ENCODE assay signal across 19 cellular contexts in genomic region chr16:12377497-12377896, GRCh38.
"Had no signal": no experiment of that assay in that cellular context is flagged by ENCODE, and none has a peak within 500 bp of the region (broad histone marks: within the 10 kb centered on the region; RNA-seq: fewer than 3 reads in every experiment).

No MANE protein-coding gene starts in this region.

- H3K4me3 ChIP-seq: breast epithelium, esophagus squamous epithelium, gastrocnemius medialis, left ventricle myocardium inferior, upper lobe of left lung had no signal

- H3K4me3 Mint-ChIP-seq: activated CD4-positive, alpha-beta T cell treated with anti-CD3 and anti-CD28 coated beads, Interleukin-2, amount 10 ng/mL, durations not matched to agents 7 days and 5 days; central memory CD8-positive, alpha-beta T cell; endodermal cell; natural killer cell; T-helper 1 cell treated with Interleukin-12 subunit alpha and Interleukin-12 subunit beta and Interleukin-4 antibody, amounts not matched to agents 30 μg/mL and 1 μg/mL, for 36 hours had no signal

- H3K27ac ChIP-seq: breast epithelium, esophagus squamous epithelium, gastrocnemius medialis, left ventricle myocardium inferior, upper lobe of left lung had no signal

- H3K36me3 ChIP-seq: breast epithelium, esophagus squamous epithelium, gastrocnemius medialis, left ventricle myocardium inferior, upper lobe of left lung had no signal

- ATAC-seq: gastrocnemius medialis had no signal

- H3K4me1 Mint-ChIP-seq: endodermal cell had no signal

- H3K4me1 ChIP-seq: gastrocnemius medialis, upper lobe of left lung had no signal

- H3K9me3 ChIP-seq: breast epithelium, esophagus squamous epithelium, gastrocnemius medialis, left ventricle myocardium inferior, upper lobe of left lung had no signal

- H3K27me3 ChIP-seq: breast epithelium, esophagus squamous epithelium, gastrocnemius medialis, upper lobe of left lung had no signal

- H3K9me3 Mint-ChIP-seq: activated naive CD4-positive, alpha-beta T cell treated with anti-CD3 and anti-CD28 coated beads, Interleukin-2, amount 50 U/mL, for 72 hours; central memory CD8-positive, alpha-beta T cell; endodermal cell; natural killer cell; T-helper 1 cell treated with Interleukin-12 subunit alpha and Interleukin-12 subunit beta and Interleukin-4 antibody, amounts not matched to agents 30 μg/mL and 1 μg/mL, for 36 hours had no signal

- H3K27me3 Mint-ChIP-seq: activated CD4-positive, alpha-beta T cell treated with anti-CD3 and anti-CD28 coated beads, Interleukin-2, amount 10 ng/mL, durations not matched to agents 7 days and 5 days; central memory CD8-positive, alpha-beta T cell; progenitor cell of endocrine pancreas had no signal

- DNase-seq: activated CD4-positive, alpha-beta T cell treated with anti-CD3 and anti-CD28 coated beads, Interleukin-2, amount 10 ng/mL, durations not matched to agents 7 days and 5 days; activated effector memory CD4-positive, alpha-beta T cell treated with Interleukin-2 at 50 U/mL for 16 hours; activated T-cell treated with anti-CD3 and anti-CD28 coated beads, Interleukin-2, amount 50 U/mL, for 1 hour; endodermal cell; esophagus squamous epithelium; gastrocnemius medialis; hippocampal formation; left ventricle myocardium inferior; natural killer cell; retina; stimulated activated CD4-positive, alpha-beta T cell treated with anti-CD3 and anti-CD28 coated beads, Interleukin-2, amount 100 ng/mL, for 48 hours; stimulated activated CD8-positive, alpha-beta memory T cell treated with anti-CD3 and anti-CD28 coated beads, Interleukin-4, amount 100 ng/mL, for 48 hours; stimulated activated naive CD4-positive, alpha-beta T cell; upper lobe of left lung had no signal

- H3K36me3 Mint-ChIP-seq: activated naive CD4-positive, alpha-beta T cell treated with anti-CD3 and anti-CD28 coated beads, Interleukin-2, amount 50 U/mL, for 72 hours; natural killer cell had no signal

- H3K27ac Mint-ChIP-seq: activated CD4-positive, alpha-beta T cell treated with anti-CD3 and anti-CD28 coated beads, Interleukin-2, amount 10 ng/mL, durations not matched to agents 7 days and 5 days; endodermal cell; progenitor cell of endocrine pancreas; T-helper 1 cell treated with Interleukin-12 subunit alpha and Interleukin-12 subunit beta and Interleukin-4 antibody, amounts not matched to agents 30 μg/mL and 1 μg/mL, for 36 hours had no signal
